ENCODE assay signal across 19 cellular contexts in the genomic region with DNA sequence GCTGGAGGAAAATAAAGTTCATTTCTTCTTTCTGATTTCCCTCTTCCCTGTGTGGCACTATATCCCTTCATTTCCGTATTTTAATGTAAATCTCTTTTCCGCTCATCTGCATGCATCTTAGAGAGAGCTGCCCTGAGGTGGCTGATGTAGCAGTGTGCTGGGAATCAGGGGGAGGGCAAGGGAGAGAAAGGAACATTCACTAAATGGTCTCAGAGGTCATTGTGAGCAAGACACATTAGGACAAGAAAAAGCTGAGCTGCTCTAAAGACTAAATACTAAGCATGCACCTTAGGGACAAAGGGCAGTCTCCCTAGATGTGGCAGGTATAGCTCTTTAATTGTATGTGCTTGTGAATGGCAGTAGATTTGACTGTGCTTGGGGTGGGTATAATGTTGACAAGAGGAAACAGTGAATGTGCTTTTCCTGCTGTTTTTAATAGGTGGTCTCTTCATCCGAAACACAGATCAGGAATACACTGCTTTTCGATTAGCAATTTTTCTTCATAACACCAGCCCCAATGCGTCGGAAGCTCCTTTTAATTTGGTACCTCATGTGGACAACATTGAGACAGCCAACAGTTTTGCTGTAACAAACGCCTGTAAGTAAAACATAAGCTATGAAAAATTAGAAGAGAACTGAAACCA. TPM values are rescaled to one million over a fixed set of nuclear protein-coding genes. Genes with fewer than 3 reads are reported as not detected.
DNase-seq lines count a peak whose midpoint lies in the region; ATAC-seq and TF ChIP-seq lines count a peak whose summit lies in the region.
"Had no signal": no experiment of that assay in that cellular context is flagged by ENCODE, and none has a peak within 500 bp of the region (broad histone marks: within the 10 kb centered on the region; RNA-seq: fewer than 3 reads in every experiment).

No MANE protein-coding gene starts in this region.

- peaks cover 8% of the 10 kb centered on the region for H3K9me3 Mint-ChIP-seq in glutamatergic neuron (ENCODE audit: unreplicated experiment)
- H3K9me3 Mint-ChIP-seq in stimulated activated naive B cell treated with anti-CD40 and anti-IgM and Interleukin-4, amounts not matched to agents 10 μg/mL and 1 μg/mL and 100 μg/mL, for 72 hours: no peaks in the 10 kb centered on the region
- H3K9me3 Mint-ChIP-seq: activated CD4-positive, alpha-beta T cell treated with anti-CD3 and anti-CD28 coated beads, Interleukin-2, amount 10 ng/mL, durations not matched to agents 7 days and 5 days had no signal

- H3K36me3 ChIP-seq in skeletal muscle satellite cell (ENCODE audit: insufficient read depth, low read length): no peaks in the 10 kb centered on the region
- no peaks in the 10 kb centered on the region for H3K36me3 ChIP-seq in GM23248 (ENCODE audit: low read depth)
- H3K36me3 ChIP-seq in upper lobe of left lung: no peaks in the 10 kb centered on the region
- H3K36me3 ChIP-seq: HAP-1, tibial artery had no signal

- H3K36me3 Mint-ChIP-seq in glutamatergic neuron (ENCODE audit: unreplicated experiment): no peaks in the 10 kb centered on the region
- H3K36me3 Mint-ChIP-seq in stimulated activated naive B cell treated with anti-CD40 and anti-IgM and Interleukin-4, amounts not matched to agents 10 μg/mL and 1 μg/mL and 100 μg/mL, for 72 hours: no peaks in the 10 kb centered on the region

- H3K4me1 ChIP-seq in skeletal muscle satellite cell (ENCODE audit: control insufficient read depth, insufficient read depth, low read length) (peaks cover 13% of the 10 kb centered on the region), GM23248 (ENCODE audit: insufficient read depth) (peaks cover 5% of the 10 kb centered on the region; the same call in 1 of the 2 replicates), upper lobe of left lung (peaks cover 9 to 14% (median 13%) of the 10 kb centered on the region in 4 donors)
- H3K4me1 ChIP-seq: HAP-1 had no signal

- H4K20me1 ChIP-seq in GM23248 (ENCODE audit: insufficient read depth): no peaks in the 10 kb centered on the region

- no peak for ATAC-seq in upper lobe of left lung (ENCODE audit: low FRiP score in 2 of 2)
- ATAC-seq in stimulated activated naive B cell treated with anti-CD40 and anti-IgM and Interleukin-4, amounts not matched to agents 10 μg/mL and 1 μg/mL and 100 μg/mL, for 72 hours (replicated peaks): no peak
- ATAC-seq: PC-3, sciatic nerve had no signal

- H3K4me3 ChIP-seq in skeletal muscle satellite cell (ENCODE audit: low read length) (peak overlapping the region; percentile 36), GM23248 (no peak overlapping the region), upper lobe of left lung (no peak overlapping the region)
- H3K4me3 ChIP-seq: HAP-1, tibial artery had no signal

- no peaks in the 10 kb centered on the region for H3K79me2 ChIP-seq in GM23248 (ENCODE audit: insufficient read depth)

- TF ChIP-seq POLR2A in upper lobe of left lung (IDR thresholded peaks at IDR 0.05): no peak

- TF ChIP-seq CTCF in glutamatergic neuron (IDR thresholded peaks at IDR 0.05; ENCODE audit: partially characterized antibody, unreplicated experiment): no peak
- no peak for TF ChIP-seq CTCF in upper lobe of left lung (IDR thresholded peaks at IDR 0.05)

- no peak overlapping the region for H3K9ac ChIP-seq in skeletal muscle satellite cell (ENCODE audit: low read depth, low read length)
- no peak overlapping the region for H3K9ac ChIP-seq in GM23248

- H3K27me3 ChIP-seq in skeletal muscle satellite cell (ENCODE audit: control insufficient read depth, insufficient read depth, low read length) (peaks cover 39% of the 10 kb centered on the region), GM23248 (replicated peaks; ENCODE audit: insufficient read depth) (peaks cover 56% of the 10 kb centered on the region), upper lobe of left lung (peaks cover 0 to 12% (median 0%) of the 10 kb centered on the region in 4 donors)

- no peaks in the 10 kb centered on the region for H3K9me2 ChIP-seq in GM23248 (ENCODE audit: insufficient read depth)

- in situ Hi-C loops in GM23248 (cut with MboI): no loop called here

- H3K9me3 ChIP-seq in skeletal muscle satellite cell (replicated peaks; ENCODE audit: low read length) (no peaks in the 10 kb centered on the region), GM23248 (ENCODE audit: low read depth) (no peaks in the 10 kb centered on the region), upper lobe of left lung (no peaks in the 10 kb centered on the region)
- H3K9me3 ChIP-seq: HAP-1, tibial artery had no signal

- H3K4me3 Mint-ChIP-seq in glutamatergic neuron (ENCODE audit: unreplicated experiment): peak overlapping the region; percentile 96
- H3K4me3 Mint-ChIP-seq in stimulated activated naive B cell treated with anti-CD40 and anti-IgM and Interleukin-4, amounts not matched to agents 10 μg/mL and 1 μg/mL and 100 μg/mL, for 72 hours: no peak overlapping the region
- H3K4me3 Mint-ChIP-seq: activated CD4-positive, alpha-beta T cell treated with anti-CD3 and anti-CD28 coated beads, Interleukin-2, amount 10 ng/mL, durations not matched to agents 7 days and 5 days; immature natural killer cell had no signal

- no peaks in the 10 kb centered on the region for H3F3A ChIP-seq in GM23248 (ENCODE audit: insufficient read depth)

- DNase-seq in NCI-H446 (lab: John Stamatoyannopoulos, UW) (peak; percentile 25 to 72), NCI-H446 treated with DMSO at 0.1 percent for 48 hours (lab: John Stamatoyannopoulos, UW) (no peak), RPMI8226 (peak; percentile 66), glutamatergic neuron (no peak), GM23248 (no peak), upper lobe of left lung (no peak)
- DNase-seq in stimulated activated naive B cell treated with anti-CD40 and anti-IgM and Interleukin-4, amounts not matched to agents 10 μg/mL and 1 μg/mL and 100 μg/mL, for 72 hours: no peak
- DNase-seq: activated CD4-positive, alpha-beta T cell treated with anti-CD3 and anti-CD28 coated beads, Interleukin-2, amount 10 ng/mL, durations not matched to agents 7 days and 5 days; immature natural killer cell; NCI-H1417 treated with DMSO at 0.1 percent for 48 hours; PC-3; tibial artery had no signal

- H3K27ac ChIP-seq in GM23248 (no peak overlapping the region), upper lobe of left lung (no peak overlapping the region)
- H3K27ac ChIP-seq: tibial artery had no signal

- peaks cover 3% of the 10 kb centered on the region for H3K4me1 Mint-ChIP-seq in glutamatergic neuron (ENCODE audit: low read depth, unreplicated experiment)
- H3K4me1 Mint-ChIP-seq in stimulated activated naive B cell treated with anti-CD40 and anti-IgM and Interleukin-4, amounts not matched to agents 10 μg/mL and 1 μg/mL and 100 μg/mL, for 72 hours: peaks cover 12 to 17% of the 10 kb centered on the region in 2 donors
- H3K4me1 Mint-ChIP-seq: activated CD4-positive, alpha-beta T cell treated with anti-CD3 and anti-CD28 coated beads, Interleukin-2, amount 10 ng/mL, durations not matched to agents 7 days and 5 days; immature natural killer cell had no signal

- H3K27me3 Mint-ChIP-seq in glutamatergic neuron (ENCODE audit: unreplicated experiment): peaks cover 5% of the 10 kb centered on the region
- H3K27me3 Mint-ChIP-seq in stimulated activated naive B cell treated with anti-CD40 and anti-IgM and Interleukin-4, amounts not matched to agents 10 μg/mL and 1 μg/mL and 100 μg/mL, for 72 hours: peaks cover 33 to 42% of the 10 kb centered on the region in 2 donors

- WGBS in GM23248 (ENCODE audit: low coverage in 1 of 2, low lambda C conversion rate in 2 of 2, missing lambda C conversion rate in 2 of 2), 2 experiments: 23 to 25% methylated on average over 7 of the region's 7 CpGs
- 75 to 76% methylated on average over 7 of the region's 7 CpGs for WGBS in upper lobe of left lung, 2 donors

- peak overlapping the region; percentile 39 for H3K27ac Mint-ChIP-seq in glutamatergic neuron (ENCODE audit: unreplicated experiment)
- H3K27ac Mint-ChIP-seq in stimulated activated naive B cell treated with anti-CD40 and anti-IgM and Interleukin-4, amounts not matched to agents 10 μg/mL and 1 μg/mL and 100 μg/mL, for 72 hours: no peak overlapping the region
- H3K27ac Mint-ChIP-seq: activated CD4-positive, alpha-beta T cell treated with anti-CD3 and anti-CD28 coated beads, Interleukin-2, amount 10 ng/mL, durations not matched to agents 7 days and 5 days; immature natural killer cell had no signal

- H3K4me2 ChIP-seq in skeletal muscle satellite cell (ENCODE audit: low read length): peak overlapping the region; percentile 86
- no peak overlapping the region for H3K4me2 ChIP-seq in GM23248 (ENCODE audit: unreplicated experiment)

- no peak overlapping the region for H2AFZ ChIP-seq in GM23248

- TF ChIP-seq EP300 in upper lobe of left lung (IDR thresholded peaks at IDR 0.05): no peak

RNA-seq across cellular contexts. Expression of a gene that starts 2.1 kb away (rescaled TPM):
- total RNA-seq in glutamatergic neuron (ENCODE audit: unreplicated experiment) (13.6 TPM), upper lobe of left lung (not detected)
- under 0.01 TPM in 1 of 2 replicates, not detected in the other for total RNA-seq in skeletal muscle satellite cell (2012; rRNA removed)
- not detected in 2 replicates for total RNA-seq in GM23248 (2014; rRNA removed; shearing (Covaris generic))
- not detected in 2 replicates for polyA plus RNA-seq in GM23248 (2016; fragmentation: Nextera tagmentation; extraction: Ambion mirVana)
- total RNA-seq: A673; activated CD4-positive, alpha-beta T cell treated with anti-CD3 and anti-CD28 coated beads, Interleukin-2, amount 10 ng/mL, durations not matched to agents 7 days and 5 days; HT1080; PC-3; T-helper 1 cell treated with Interleukin-12 subunit alpha and Interleukin-12 subunit beta and Interleukin-4 antibody, amounts not matched to agents 30 ng/mL and 1 ng/mL, for 36 hours had no signal
- polyA plus RNA-seq: esophagus, immature natural killer cell had no signal

Comparison
In these comparisons a context has a peak if more than half of its experiments do, and no peak if none do; other contexts are left out.
1. DNase-seq: peak in NCI-H446 (2 of 2) and RPMI8226 (single experiment); none in NCI-H446 treated with DMSO at 0.1 percent for 48 hours (single experiment), glutamatergic neuron (single experiment), GM23248 (single experiment), upper lobe of left lung (0 of 2) and stimulated activated naive B cell treated with anti-CD40 and anti-IgM and Interleukin-4, amounts not matched to agents 10 μg/mL and 1 μg/mL and 100 μg/mL, for 72 hours (single experiment).
2. RNA of a gene that starts 2.1 kb away (total RNA-seq): 13.6 TPM in glutamatergic neuron (single experiment); not detected in GM23248 and not detected in upper lobe of left lung; every median in the first group is over 10 times any median in the second.